Comparison of ENCODE assay signal across 1 cellular context in genomic region chr2:165794520-165794882, GRCh38.
A peak's percentile ranks its signal among the peaks of the same experiment; 100 is the strongest.
TF ChIP-seq lines count a peak whose summit lies in the region.

No MANE protein-coding gene starts in this region.

TF ChIP-seq in H1, 55 proteins besides CTCF, POLR2A, EP300 and RAD21:
- TF ChIP-seq TEAD4 (IDR thresholded peaks at IDR 0.05; ENCODE audit: low read depth, low read length) = no peak
- no peak for TF ChIP-seq E2F6 (IDR thresholded peaks at IDR 0.05)
- TF ChIP-seq SIRT6 (IDR thresholded peaks at IDR 0.05; ENCODE audit: low read length) = no peak
- no peak for TF ChIP-seq SP2 (IDR thresholded peaks at IDR 0.05; ENCODE audit: low read length)
- no peak for TF ChIP-seq HDAC6 (IDR thresholded peaks at IDR 0.05; ENCODE audit: low read depth, low read length)
- no peak for TF ChIP-seq JUN (IDR thresholded peaks at IDR 0.05; ENCODE audit: low read depth, low read length)
- TF ChIP-seq ZNF274 (IDR thresholded peaks at IDR 0.05; ENCODE audit: borderline replicate concordance, extremely low read depth, low read length) = no peak
- no peak for TF ChIP-seq MAX (IDR thresholded peaks at IDR 0.05)
- TF ChIP-seq KDM4A (IDR thresholded peaks at IDR 0.05; ENCODE audit: low read depth, low read length, severe bottlenecking) = no peak
- peak; percentile 94 for TF ChIP-seq ASH2L (IDR thresholded peaks at IDR 0.05; ENCODE audit: low read length)
- TF ChIP-seq SP4 (IDR thresholded peaks at IDR 0.05; ENCODE audit: low read length) = 0 out of 2 replicates have a peak, but pooled peaks have one; percentile 28
- no peak for TF ChIP-seq CHD7 (IDR thresholded peaks at IDR 0.05; ENCODE audit: insufficient replicate concordance, low read length)
- no peak for TF ChIP-seq POLR2AphosphoS5 (IDR thresholded peaks at IDR 0.05; ENCODE audit: low read depth, low read length)
- TF ChIP-seq CEBPB (IDR thresholded peaks at IDR 0.05; ENCODE audit: low read depth, low read length) = no peak
- 0 out of 2 replicates have a peak, but pooled peaks have one; percentile 15 for TF ChIP-seq TCF12 (IDR thresholded peaks at IDR 0.05; ENCODE audit: low read depth, low read length)
- no peak for TF ChIP-seq CTBP2 (IDR thresholded peaks at IDR 0.05; ENCODE audit: borderline replicate concordance, insufficient read depth, insufficient read length, low read length)
- no peak for TF ChIP-seq SAP30 (IDR thresholded peaks at IDR 0.05; ENCODE audit: insufficient read depth, insufficient replicate concordance, low read length)
